ENCODE assay signal across 8 cellular contexts in genomic region chr17:49703557-49704277, GRCh38. TPM values are rescaled to one million over a fixed set of nuclear protein-coding genes. Genes with fewer than 3 reads are reported as not detected.
DNase-seq lines count a peak whose midpoint lies in the region; ATAC-seq and TF ChIP-seq lines count a peak whose summit lies in the region.

No MANE protein-coding gene starts in this region.

- H3K79me2 ChIP-seq in KMS-11 (ENCODE audit: insufficient read depth, low read depth): peaks cover 18% of the 10 kb centered on the region

- no peak overlapping the region for H3K4me3 ChIP-seq in KMS-11 (IDR thresholded peaks at IDR 0.05; ENCODE audit: insufficient read depth, low read depth, low read length)

- H3K9me3 Mint-ChIP-seq in activated naive CD8-positive, alpha-beta T cell treated with anti-CD3 and anti-CD28 coated beads for 36 hours: no peaks in the 10 kb centered on the region

- peaks cover 29% of the 10 kb centered on the region for H3K4me1 Mint-ChIP-seq in activated naive CD8-positive, alpha-beta T cell treated with anti-CD3 and anti-CD28 coated beads for 36 hours

- H3K27me3 Mint-ChIP-seq in activated naive CD8-positive, alpha-beta T cell treated with anti-CD3 and anti-CD28 coated beads for 36 hours: no peaks in the 10 kb centered on the region

- ATAC-seq in HG03457 (IDR thresholded peaks at IDR 0.05; ENCODE audit: unreplicated experiment): no peak
- ATAC-seq in HG03280 (IDR thresholded peaks at IDR 0.05; ENCODE audit: unreplicated experiment): no peak

- TF ChIP-seq CTCF in KMS-11 (conservative IDR thresholded peaks at IDR 0.05; ENCODE audit: low read depth, low read length): peak; percentile 73

- no peak overlapping the region for H3K27ac ChIP-seq in KMS-11

- no peak overlapping the region for H3K4me2 ChIP-seq in KMS-11

- H3K4me1 ChIP-seq in KMS-11 (ENCODE audit: low read depth, poor library complexity, severe bottlenecking): peaks cover 20% of the 10 kb centered on the region

- no peaks in the 10 kb centered on the region for H3K27me3 ChIP-seq in KMS-11 (ENCODE audit: insufficient read depth, low read depth)

- H3K27ac Mint-ChIP-seq in activated naive CD8-positive, alpha-beta T cell treated with anti-CD3 and anti-CD28 coated beads for 36 hours: peak overlapping the region; percentile 30

- DNase-seq in NCI-H2227 (lab: John Stamatoyannopoulos, UW; ENCODE audit: unreplicated experiment) (peak; percentile 32), NCI-H2227 treated with DMSO at 0.1 percent for 48 hours (lab: John Stamatoyannopoulos, UW) (no peak), kidney glomerular epithelial cell (lab: John Stamatoyannopoulos, UW) (peak; percentile 23), NCI-H774 (lab: John Stamatoyannopoulos, UW) (no peak)
- DNase-seq in activated naive CD8-positive, alpha-beta T cell treated with anti-CD3 and anti-CD28 coated beads for 36 hours: no peak

- H3K9ac ChIP-seq in KMS-11: no peak overlapping the region

- H3K36me3 Mint-ChIP-seq in activated naive CD8-positive, alpha-beta T cell treated with anti-CD3 and anti-CD28 coated beads for 36 hours: peaks cover 8% of the 10 kb centered on the region

- no peaks in the 10 kb centered on the region for H4K20me1 ChIP-seq in KMS-11 (ENCODE audit: insufficient read depth)

- no peak overlapping the region for H3K4me3 Mint-ChIP-seq in activated naive CD8-positive, alpha-beta T cell treated with anti-CD3 and anti-CD28 coated beads for 36 hours

- H2AFZ ChIP-seq in KMS-11 (ENCODE audit: low read depth): no peak overlapping the region

- no peaks in the 10 kb centered on the region; the same call in 1 of the 2 replicates for H3K36me3 ChIP-seq in KMS-11 (ENCODE audit: insufficient read depth)

RNA-seq across cellular contexts. Expression of gene SLC35B1, which starts 4.0 kb away (rescaled TPM):
- total RNA-seq in activated naive CD8-positive, alpha-beta T cell treated with anti-CD3 and anti-CD28 coated beads for 36 hours: 10 to 100 TPM; 58.6 to 63.8 TPM

RNA-seq across cellular contexts. Expression of gene SPOP, which starts 25.8 kb away (rescaled TPM):
- 10 to 100 TPM; 56.6 to 57.7 TPM for total RNA-seq in activated naive CD8-positive, alpha-beta T cell treated with anti-CD3 and anti-CD28 coated beads for 36 hours

Comparison
In these comparisons a context has a peak if more than half of its experiments do, and no peak if none do; other contexts are left out.
1. DNase-seq: peak in NCI-H2227 (single experiment) and kidney glomerular epithelial cell (single experiment); none in NCI-H2227 treated with DMSO at 0.1 percent for 48 hours (single experiment), activated naive CD8-positive, alpha-beta T cell treated with anti-CD3 and anti-CD28 coated beads for 36 hours (single experiment) and NCI-H774 (single experiment).